In genomic region chr2:130300258-130300969, GRCh38 we compare ENCODE assay signal across 21 cellular contexts. TPM values are rescaled to one million over a fixed set of nuclear protein-coding genes. Genes with fewer than 3 reads are reported as not detected.
DNase-seq lines count a peak whose midpoint lies in the region; ATAC-seq, FAIRE-seq and TF ChIP-seq lines count a peak whose summit lies in the region.
"Had no signal": no experiment of that assay in that cellular context is flagged by ENCODE, and none has a peak within 500 bp of the region (broad histone marks: within the 10 kb centered on the region; RNA-seq: fewer than 3 reads in every experiment).

No MANE protein-coding gene starts in this region.

- H2BK15ac ChIP-seq in H1 (ENCODE audit: low read length) (no peak overlapping the region), neuronal stem cell (ENCODE audit: low read length) (no peak overlapping the region)

- H3K9me2 ChIP-seq in GM23338 (ENCODE audit: insufficient read depth) = 0 out of 2 replicates have a peak, but pooled peaks cover 4% of the 10 kb centered on the region
- no peaks in the 10 kb centered on the region for H3K9me2 ChIP-seq in Karpas-422 (replicated peaks; ENCODE audit: insufficient read depth, low read length)

- no peaks in the 10 kb centered on the region for H3K9me3 ChIP-seq in H1 (ENCODE audit: insufficient read depth in 2 of 2, low read depth in 1 of 2, low read length in 1 of 2)
- peaks cover 0 to 3% of the 10 kb centered on the region in 2 donors for H3K9me3 ChIP-seq in neuronal stem cell (replicated peaks in 1 of 2; ENCODE audit: control insufficient read depth in 2 of 2, insufficient read depth in 1 of 2, low read depth in 1 of 2, low read length in 2 of 2)
- H3K9me3 ChIP-seq in Karpas-422 (ENCODE audit: low read length) = no peaks in the 10 kb centered on the region
- no peaks in the 10 kb centered on the region for H3K9me3 ChIP-seq in small intestine (ENCODE audit: control insufficient read depth, low read depth)

- H2BK5ac ChIP-seq in H1 (ENCODE audit: low read depth, low read length) = no peak overlapping the region
- H2BK5ac ChIP-seq in neuronal stem cell (ENCODE audit: low read length) = no peak overlapping the region

- no peaks in the 10 kb centered on the region for H3F3A ChIP-seq in GM23338 (replicated peaks; ENCODE audit: low read depth)

- no peak for TF ChIP-seq EP300 in H1 (IDR thresholded peaks at IDR 0.05; ENCODE audit: borderline replicate concordance in 1 of 2, low read depth in 2 of 2, low read length in 2 of 2)

- H3K4me3 Mint-ChIP-seq in GM23338 = no peak overlapping the region
- H3K4me3 Mint-ChIP-seq: CD4-positive, CD25-positive, alpha-beta regulatory T cell had no signal

- POLR2A ChIA-PET in H1 (lab: Charles Lee; ENCODE audit: partially characterized antibody) = no interaction called here

- H3K27ac ChIP-seq in GM23338 (ENCODE audit: low read depth) (no peak overlapping the region), H1 (ENCODE audit: low read depth, low read length) (no peak overlapping the region), neuronal stem cell (replicated peaks; ENCODE audit: low read length) (no peak overlapping the region), Karpas-422 (ENCODE audit: low read length) (no peak overlapping the region), small intestine (ENCODE audit: low read depth in 1 of 2, low read length in 1 of 2) (no peak overlapping the region)
- H3K27ac ChIP-seq: GM23248, PC-9 had no signal

- FAIRE-seq in H1 (lab: Jason Lieb, UNC) = no peak
- no peak for FAIRE-seq in small intestine (lab: Jason Lieb, UNC)

- no peaks in the 10 kb centered on the region for H3K36me3 Mint-ChIP-seq in GM23338 (ENCODE audit: low read depth)
- H3K36me3 Mint-ChIP-seq: CD4-positive, CD25-positive, alpha-beta regulatory T cell had no signal

- H3K27me3 Mint-ChIP-seq in GM23338 (ENCODE audit: insufficient read depth, low read depth, poor library complexity) = peaks cover 8% of the 10 kb centered on the region

- no peak overlapping the region for H2BK20ac ChIP-seq in H1 (ENCODE audit: low read length)

- no peak overlapping the region for H3K9ac ChIP-seq in H1 (replicated peaks in 1 of 4; ENCODE audit: extremely low read depth in 1 of 4, low read depth in 3 of 4, low read length in 3 of 4)
- no peak overlapping the region for H3K9ac ChIP-seq in neuronal stem cell (ENCODE audit: low read depth, low read length, poor library complexity)
- no peak overlapping the region for H3K9ac ChIP-seq in Karpas-422 (ENCODE audit: low read length)
- H3K9ac ChIP-seq: GM23248 had no signal

- H3K9me3 Mint-ChIP-seq in GM23338 = no peaks in the 10 kb centered on the region; the same call in 2 of the 3 replicates

- H3K79me1 ChIP-seq in H1 (ENCODE audit: low read depth, low read length) (no peaks in the 10 kb centered on the region), neuronal stem cell (ENCODE audit: low read depth, low read length) (no peaks in the 10 kb centered on the region)

- no peak overlapping the region for H3K27ac Mint-ChIP-seq in GM23338
- H3K27ac Mint-ChIP-seq: CD4-positive, CD25-positive, alpha-beta regulatory T cell had no signal

- no peak overlapping the region for H3K4me2 ChIP-seq in GM23338
- H3K4me2 ChIP-seq in H1 (ENCODE audit: insufficient read depth in 1 of 2, low read depth in 2 of 2, low read length in 2 of 2) = no peak overlapping the region
- H3K4me2 ChIP-seq in neuronal stem cell (ENCODE audit: insufficient read depth, low read length, poor library complexity, severe bottlenecking) = no peak overlapping the region
- no peak overlapping the region for H3K4me2 ChIP-seq in Karpas-422 (ENCODE audit: low read depth, low read length, poor library complexity, severe bottlenecking)
- H3K4me2 ChIP-seq: PC-9 had no signal

- no peak overlapping the region for H2AK5ac ChIP-seq in H1 (ENCODE audit: low read depth, low read length)
- H2AK5ac ChIP-seq in neuronal stem cell (ENCODE audit: low read depth, low read length) = no peak overlapping the region

- H4K8ac ChIP-seq in H1 (ENCODE audit: extremely low read depth, insufficient read depth, low read length) = no peak overlapping the region
- no peak overlapping the region for H4K8ac ChIP-seq in neuronal stem cell (ENCODE audit: low read depth, low read length)

- CTCF ChIA-PET in H1 (lab: Charles Lee; ENCODE audit: partially characterized antibody) = interaction anchor here (0.9 to 1.6 kb wide), 5 partner anchors 9 to 31 kb away, joined by 3 to 8 read pairs (median 4); no protein-coding TSS in a partner anchor

- peak; percentile 26 to 47; a peak in 3 of 4 replicates for TF ChIP-seq CTCF in GM23338 (conservative IDR thresholded peaks at IDR 0.05; ENCODE audit: low read depth in 2 of 2)
- TF ChIP-seq CTCF in H1 (IDR thresholded peaks at IDR 0.05; ENCODE audit: control extremely low read depth in 1 of 3, insufficient read depth in 1 of 3, low read depth in 1 of 3, low read length in 3 of 3) = peak; percentile 33 to 43 (median 34)

- H3K18ac ChIP-seq in H1 (ENCODE audit: extremely low read depth, low read length) = no peak overlapping the region
- no peak overlapping the region for H3K18ac ChIP-seq in neuronal stem cell (ENCODE audit: low read length)

- H3K27me3 ChIP-seq in GM23338 (ENCODE audit: insufficient read depth) = no peaks in the 10 kb centered on the region
- H3K27me3 ChIP-seq in H1 (replicated peaks in 1 of 4; ENCODE audit: control insufficient read depth in 3 of 4, extremely low read depth in 1 of 4, insufficient read depth in 3 of 4, low read length in 3 of 4) = no peaks in the 10 kb centered on the region
- peaks cover 0 to 12% (median 0%) of the 10 kb centered on the region in 3 experiments for H3K27me3 ChIP-seq in neuronal stem cell (ENCODE audit: control insufficient read depth in 3 of 3, insufficient read depth in 3 of 3, low read depth in 1 of 3, low read length in 3 of 3)
- H3K27me3 ChIP-seq in Karpas-422 (ENCODE audit: low read length) = no peaks in the 10 kb centered on the region
- peaks cover 0 to 8% of the 10 kb centered on the region in 2 donors for H3K27me3 ChIP-seq in small intestine (ENCODE audit: control insufficient read depth in 2 of 2, insufficient read depth in 2 of 2, low read length in 2 of 2)

- H3K79me2 ChIP-seq in GM23338 (replicated peaks; ENCODE audit: insufficient read depth) = no peaks in the 10 kb centered on the region
- H3K79me2 ChIP-seq in H1 (ENCODE audit: control insufficient read depth in 1 of 2, insufficient read depth in 2 of 2, low read length in 2 of 2) = no peaks in the 10 kb centered on the region
- H3K79me2 ChIP-seq in Karpas-422 (ENCODE audit: low read length) = no peaks in the 10 kb centered on the region

- H2BK12ac ChIP-seq in H1 (ENCODE audit: low read depth, low read length) = peak overlapping the region; percentile 80; the same call in 1 of the 2 replicates
- no peak overlapping the region for H2BK12ac ChIP-seq in neuronal stem cell (ENCODE audit: low read length)

- H3K56ac ChIP-seq in H1 (replicated peaks; ENCODE audit: insufficient read length, low read depth, low read length) = no peak overlapping the region

- DNase-seq in GM23338 (ENCODE audit: low spot score) = peak; percentile 57
- peak; percentile 95 for DNase-seq in HT1080 (ENCODE audit: low read depth)
- DNase-seq in H1 (ENCODE audit: low read depth in 1 of 2, low spot score in 2 of 2) = no peak
- DNase-seq in neuronal stem cell (ENCODE audit: low spot score) = no peak
- no peak for DNase-seq in Karpas-422
- DNase-seq in small intestine = no peak
- DNase-seq in retina = no peak
- no peak for DNase-seq in ecto neural progenitor cell (ENCODE audit: low spot score)
- DNase-seq: CD4-positive, CD25-positive, alpha-beta regulatory T cell; DMS79; GM23248; KG1; NCI-H1092 treated with DMSO at 0.1 percent for 48 hours; NCI-H1694; NCI-H2081; NCI-H2171; NCI-H446 treated with DMSO at 0.1 percent for 48 hours; NCI-H526 treated with DMSO at 0.1 percent for 48 hours; PC-9; RPMI8226; SHP77 had no signal

- no peaks in the 10 kb centered on the region for H3K4me1 Mint-ChIP-seq in GM23338

- H3K36me3 ChIP-seq in GM23338 (ENCODE audit: insufficient read depth) (no peaks in the 10 kb centered on the region), H1 (ENCODE audit: control insufficient read depth in 2 of 4, insufficient read depth in 4 of 4, low read length in 3 of 4) (no peaks in the 10 kb centered on the region), neuronal stem cell (replicated peaks in 1 of 2; ENCODE audit: control insufficient read depth in 2 of 2, insufficient read depth in 2 of 2, low read length in 2 of 2) (no peaks in the 10 kb centered on the region), Karpas-422 (ENCODE audit: insufficient read depth, low read length) (no peaks in the 10 kb centered on the region), small intestine (ENCODE audit: control insufficient read depth in 2 of 2, insufficient read depth in 2 of 2, low read length in 2 of 2) (no peaks in the 10 kb centered on the region)

- H2AFZ ChIP-seq in GM23338 (peak overlapping the region; percentile 90), H1 (ENCODE audit: low read length) (peak overlapping the region; percentile 28; the same call in 1 of the 2 replicates), neuronal stem cell (ENCODE audit: low read length) (no peak overlapping the region), Karpas-422 (ENCODE audit: low read length) (no peak overlapping the region)
- H2AFZ ChIP-seq: GM23248, PC-9 had no signal

- WGBS in H1 (ENCODE audit: extremely low coverage in 1 of 2, insufficient coverage in 1 of 2, insufficient read length in 1 of 2, insufficient replicate concordance in 2 of 2, low coverage in 1 of 2, low lambda C conversion rate in 2 of 2, missing lambda C conversion rate in 1 of 2), 2 experiments = 82% methylated on average over 22 of the region's 22 CpGs; no CpG with 5 or more reads in 1 of the 2 experiments
- WGBS in neuronal stem cell (ENCODE audit: extremely low coverage in 2 of 2, insufficient read length in 2 of 2, insufficient replicate concordance in 1 of 2), 2 donors = no CpG with 5 or more reads among the region's 22 CpGs
- 77 to 79% (median 78%) methylated on average over 22 of the region's 22 CpGs for WGBS in small intestine, 3 donors

- H3K14ac ChIP-seq in H1 (ENCODE audit: insufficient read length) = no peak overlapping the region
- H3K14ac ChIP-seq in neuronal stem cell (ENCODE audit: low read length) = no peak overlapping the region

- H3K23ac ChIP-seq in H1 (ENCODE audit: insufficient read length) = no peak overlapping the region
- H3K23ac ChIP-seq in neuronal stem cell (ENCODE audit: low read depth, low read length, poor library complexity) = peak overlapping the region; percentile 1

- TF ChIP-seq POLR2A in H1 (IDR thresholded peaks at IDR 0.05; ENCODE audit: control extremely low read depth in 1 of 2, low read depth in 2 of 2, low read length in 2 of 2) = no peak

- H3K23me2 ChIP-seq in H1 (ENCODE audit: low read depth, low read length) = no peaks in the 10 kb centered on the region; the same call in 1 of the 2 replicates

- H3K4ac ChIP-seq in H1 (replicated peaks; ENCODE audit: insufficient read length, low read depth, low read length) (no peak overlapping the region), neuronal stem cell (ENCODE audit: low read length) (no peak overlapping the region)

- H3K4me3 ChIP-seq in GM23338 = no peak overlapping the region
- no peak overlapping the region for H3K4me3 ChIP-seq in H1 (ENCODE audit: extremely low read depth in 1 of 4, insufficient read depth in 2 of 4, low read depth in 3 of 4, low read length in 4 of 4)
- no peak overlapping the region for H3K4me3 ChIP-seq in neuronal stem cell (ENCODE audit: low read length in 2 of 2)
- no peak overlapping the region for H3K4me3 ChIP-seq in Karpas-422 (ENCODE audit: low read length)
- no peak overlapping the region for H3K4me3 ChIP-seq in small intestine (ENCODE audit: low read depth in 1 of 2, low read length in 2 of 2)
- H3K4me3 ChIP-seq: GM23248, PC-9 had no signal

- ATAC-seq in GM23338 = peak; percentile 88

- H4K20me1 ChIP-seq in GM23338 (replicated peaks; ENCODE audit: insufficient read depth) (no peaks in the 10 kb centered on the region), H1 (replicated peaks in 1 of 2; ENCODE audit: control insufficient read depth in 1 of 2, insufficient read depth in 2 of 2, low read length in 2 of 2) (peaks cover 0 to 2% of the 10 kb centered on the region in 2 experiments), Karpas-422 (ENCODE audit: insufficient read depth, low read depth, low read length) (no peaks in the 10 kb centered on the region)

- no peak overlapping the region for H4K5ac ChIP-seq in H1 (ENCODE audit: insufficient read length, low read depth, low read length)

- H2BK120ac ChIP-seq in H1 (replicated peaks; ENCODE audit: low read depth, low read length) (no peak overlapping the region), neuronal stem cell (ENCODE audit: low read depth, low read length) (no peak overlapping the region)

- peak in 1 of 2 experiments; percentile 35; a peak in 2 of 4 replicates for TF ChIP-seq RAD21 in H1 (IDR thresholded peaks at IDR 0.05 in 1 of 2, conservative IDR thresholded peaks at IDR 0.05 in 1 of 2; ENCODE audit: low read depth in 2 of 2, low read length in 2 of 2)

- H4K91ac ChIP-seq in H1 (replicated peaks; ENCODE audit: insufficient read length, low read length) (no peak overlapping the region), neuronal stem cell (ENCODE audit: low read depth, low read length, poor library complexity) (no peak overlapping the region)

- H3K4me1 ChIP-seq in GM23338 (ENCODE audit: insufficient read depth) = no peaks in the 10 kb centered on the region
- H3K4me1 ChIP-seq in H1 (replicated peaks in 1 of 4; ENCODE audit: control insufficient read depth in 3 of 4, insufficient read depth in 4 of 4, low read length in 3 of 4) = no peaks in the 10 kb centered on the region
- no peaks in the 10 kb centered on the region for H3K4me1 ChIP-seq in neuronal stem cell (ENCODE audit: control insufficient read depth in 2 of 2, insufficient read depth in 1 of 2, low read depth in 1 of 2, low read length in 2 of 2)
- no peaks in the 10 kb centered on the region for H3K4me1 ChIP-seq in Karpas-422 (ENCODE audit: low read length)
- H3K4me1 ChIP-seq in small intestine (ENCODE audit: control insufficient read depth in 2 of 2, insufficient read depth in 1 of 2, low read depth in 1 of 2, low read length in 1 of 2) = no peaks in the 10 kb centered on the region

RNA-seq across cellular contexts. Expression of gene IMP4, which starts 42.3 kb away (rescaled TPM):
- 113 and 147 TPM in 2 replicates for total RNA-seq in GM23338 (2014; rRNA removed; shearing (Covaris generic))
- polyA plus RNA-seq in GM23338 (2016; fragmentation: Nextera tagmentation; extraction: Ambion mirVana) = 87.8 and 88.6 TPM in 2 replicates
- 213 and 223 TPM in 2 replicates for total RNA-seq in HT1080 (2014; rRNA removed; shearing (Covaris generic))
- 171 and 185 TPM in 2 replicates for polyA plus RNA-seq in HT1080 (2015; cell fraction: cytosol; rRNA removed)
- 155 and 170 TPM in 2 replicates for polyA plus RNA-seq in HT1080 (2015; cell fraction: nucleus; rRNA removed)
- total RNA-seq in H1 (2021; fragmentation: NEBNext Ultra II Directional; extraction: Animal tissue kit (Norgen Biotek cat#: 25700)) = 93.7 and 96.8 TPM in 2 replicates
- polyA plus RNA-seq in H1 (2011; rRNA removed) = 194 and 247 TPM in 2 replicates
- 189 TPM for polyA plus RNA-seq in H1 (2011; cell fraction: cytosol; rRNA removed)
- 269 TPM for polyA plus RNA-seq in H1 (2011; cell fraction: nucleus; rRNA removed)
- polyA plus RNA-seq in H1 (2012, experiment 1 of 2) = 70.7 to 139 TPM (median 137 TPM) in 4 replicates
- 113 TPM for polyA plus RNA-seq in H1 (2012, experiment 2 of 2)
- 86.8 TPM for polyA plus RNA-seq in H1 (2013, experiment 1 of 2)
- 83.2 TPM for polyA plus RNA-seq in H1 (2013, experiment 2 of 2)
- 84.6 and 122 TPM in 2 replicates for polyA minus RNA-seq in H1 (2011; rRNA and poly(A)+ RNA removed)
- polyA minus RNA-seq in H1 (2011; cell fraction: cytosol; rRNA and poly(A)+ RNA removed) = 62.7 TPM
- polyA minus RNA-seq in H1 (2011; cell fraction: nucleus; rRNA and poly(A)+ RNA removed) = 90.4 TPM
- polyA plus RNA-seq in neuronal stem cell (2013, experiment 1 of 2) = 49.5 TPM
- polyA plus RNA-seq in neuronal stem cell (2013, experiment 2 of 2) = 45.4 TPM
- 233 and 379 TPM in 2 replicates for total RNA-seq in Karpas-422 (2014; rRNA removed; shearing (Covaris generic); ENCODE audit: low replicate concordance)
- 10 to 100 TPM; 57.9 to 77.7 (median 66.5) TPM for polyA plus RNA-seq in small intestine

RNA-seq across cellular contexts. Expression of gene PTPN18, which starts 55.4 kb away (rescaled TPM):
- 9.8 and 10.9 TPM in 2 replicates for total RNA-seq in GM23338 (2014; rRNA removed; shearing (Covaris generic))
- 8.7 and 10.1 TPM in 2 replicates for polyA plus RNA-seq in GM23338 (2016; fragmentation: Nextera tagmentation; extraction: Ambion mirVana)
- total RNA-seq in HT1080 (2014; rRNA removed; shearing (Covaris generic)) = 13.5 and 20.3 TPM in 2 replicates
- 29.9 and 33.0 TPM in 2 replicates for polyA plus RNA-seq in HT1080 (2015; cell fraction: cytosol; rRNA removed)
- polyA plus RNA-seq in HT1080 (2015; cell fraction: nucleus; rRNA removed) = 38.4 and 43.8 TPM in 2 replicates
- 13.1 and 14.7 TPM in 2 replicates for total RNA-seq in H1 (2021; fragmentation: NEBNext Ultra II Directional; extraction: Animal tissue kit (Norgen Biotek cat#: 25700))
- 13.2 and 15.6 TPM in 2 replicates for polyA plus RNA-seq in H1 (2011; rRNA removed)
- polyA plus RNA-seq in H1 (2011; cell fraction: cytosol; rRNA removed) = 13.7 TPM
- polyA plus RNA-seq in H1 (2011; cell fraction: nucleus; rRNA removed) = 32.1 TPM
- 13.6 to 16.0 TPM (median 14.1 TPM) in 4 replicates for polyA plus RNA-seq in H1 (2012, experiment 1 of 2)
- 11.9 TPM for polyA plus RNA-seq in H1 (2012, experiment 2 of 2)
- polyA plus RNA-seq in H1 (2013, experiment 1 of 2) = 12.5 TPM
- polyA plus RNA-seq in H1 (2013, experiment 2 of 2) = 10.5 TPM
- polyA minus RNA-seq in H1 (2011; rRNA and poly(A)+ RNA removed) = 14.8 and 16.8 TPM in 2 replicates
- polyA minus RNA-seq in H1 (2011; cell fraction: cytosol; rRNA and poly(A)+ RNA removed) = 4.0 TPM
- 21.0 TPM for polyA minus RNA-seq in H1 (2011; cell fraction: nucleus; rRNA and poly(A)+ RNA removed)
- polyA plus RNA-seq in neuronal stem cell (2013, experiment 1 of 2) = 24.7 TPM
- 25.2 TPM for polyA plus RNA-seq in neuronal stem cell (2013, experiment 2 of 2)
- 229 and 264 TPM in 2 replicates for total RNA-seq in Karpas-422 (2014; rRNA removed; shearing (Covaris generic); ENCODE audit: low replicate concordance)
- 100 to 1,000 TPM in 1 of 3 donors, 10 to 100 TPM in 2; 58.6 to 105 (median 63.2) TPM for polyA plus RNA-seq in small intestine

Comparison
In these comparisons a context has a peak if more than half of its experiments do, and no peak if none do; other contexts are left out.
1. DNase-seq: peak in GM23338 (single experiment) and HT1080 (single experiment); none in H1 (0 of 2), neuronal stem cell (single experiment), Karpas-422 (single experiment), small intestine (single experiment), retina (single experiment) and ecto neural progenitor cell (single experiment).
2. H2AFZ ChIP-seq: peak in GM23338 (single experiment) and H1 (single experiment); none in neuronal stem cell (single experiment) and Karpas-422 (single experiment).
3. RNA of gene PTPN18, which starts 55.4 kb away (total RNA-seq): 229 to 264 TPM in Karpas-422; 13.5 to 20.3 TPM in HT1080, 13.1 to 14.7 TPM in H1 and 9.8 to 10.9 TPM in GM23338; every median in the first group is over 10 times any median in the second.